Comparison of ENCODE assay signal across 10 cellular contexts in the genomic region with DNA sequence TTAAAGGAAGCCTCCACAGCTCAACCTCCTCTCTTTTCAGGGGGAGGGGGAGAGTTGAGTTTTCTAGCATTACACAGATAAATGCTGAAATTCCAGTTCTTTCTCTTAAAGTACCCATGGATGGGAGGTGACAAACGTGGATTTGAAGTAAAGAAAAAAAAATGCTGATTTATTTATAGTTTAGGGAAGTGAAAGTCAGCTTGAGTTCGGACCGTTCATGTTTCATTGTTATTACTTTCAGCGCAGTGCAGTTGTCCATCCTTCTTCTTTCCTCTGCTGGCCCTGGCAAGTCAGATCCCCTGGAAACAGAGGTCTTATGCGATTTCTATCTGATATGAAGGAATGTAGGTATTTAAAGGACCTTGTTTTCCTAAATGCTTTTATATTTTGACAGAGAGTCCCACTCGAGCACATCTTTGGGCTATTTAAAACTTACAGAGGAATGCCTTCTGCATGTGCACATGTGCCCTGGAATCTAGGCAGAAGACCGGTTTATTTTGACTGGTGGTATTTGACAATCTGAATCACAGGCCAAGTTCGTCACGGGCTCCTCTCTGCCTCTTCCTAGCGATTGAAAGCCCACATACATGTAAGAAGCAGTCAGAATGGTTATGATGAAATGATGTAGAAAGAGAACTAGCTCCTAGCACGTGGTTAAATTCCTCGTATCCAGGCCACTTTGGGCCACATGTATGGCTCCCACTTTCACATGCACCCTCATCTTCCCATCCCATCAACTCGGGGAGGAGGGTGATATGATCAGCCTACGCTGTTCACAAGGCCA.
DNase-seq lines count a peak whose midpoint lies in the region; ATAC-seq, FAIRE-seq and TF ChIP-seq lines count a peak whose summit lies in the region.
"Had no signal": no experiment of that assay in that cellular context is flagged by ENCODE, and none has a peak within 500 bp of the region (broad histone marks: within the 10 kb centered on the region; RNA-seq: fewer than 3 reads in every experiment).

No MANE protein-coding gene starts in this region.

- DNase-seq in GM12878 (ENCODE audit: low read depth, low spot score), result no peak
- DNase-seq in ureter (ENCODE audit: low spot score), result no peak
- no peak for DNase-seq in foreskin keratinocyte
- DNase-seq in SK-N-DZ (ENCODE audit: low spot score), result no peak
- no peak for DNase-seq in H9
- DNase-seq: body of pancreas, NCI-H524 treated with DMSO at 0.1 percent for 48 hours had no signal

- CTCF ChIA-PET in GM12878 (lab: Yijun Ruan, JAX), result no interaction called here

- RAD21 ChIA-PET in GM12878 (lab: Charles Lee; ENCODE audit: unreplicated experiment), result interaction anchor here (0.6 to 1.2 kb wide), 3 partner anchors 88 to 393 kb away, joined by 3 read pairs; no protein-coding TSS in a partner anchor

- 0 out of 2 replicates have a peak overlapping the region, but pooled peaks have one; percentile 18 for H3K4me2 ChIP-seq in GM12878 (ENCODE audit: control insufficient read depth, insufficient read depth)
- H3K4me2 ChIP-seq in H9 (ENCODE audit: insufficient read depth, insufficient read length, low read length), result no peak overlapping the region

- H3K79me1 ChIP-seq in H9 (ENCODE audit: insufficient read depth, low read depth, low read length, poor library complexity, severe bottlenecking), result no peaks in the 10 kb centered on the region

- POLR2A ChIA-PET in GM12878 (lab: Charles Lee), result no interaction called here

- no peak overlapping the region for H3K18ac ChIP-seq in H9 (ENCODE audit: insufficient read length, low read depth, low read length)

- H3T11ph ChIP-seq in H9 (ENCODE audit: low read length), result no peak overlapping the region

- H3K56ac ChIP-seq in H9 (ENCODE audit: insufficient read length, low read depth, low read length), result no peak overlapping the region

- no peak overlapping the region for H3K23ac ChIP-seq in H9 (ENCODE audit: insufficient read length, low read depth, low read length)

- H3K27ac Mint-ChIP-seq in H9, result no peak overlapping the region

- H2BK12ac ChIP-seq in H9 (ENCODE audit: insufficient read length, low read depth, low read length), result no peak overlapping the region

- no peak overlapping the region for H2BK5ac ChIP-seq in H9 (ENCODE audit: insufficient read length, low read length)

- H3K27ac ChIP-seq in GM12878 (ENCODE audit: control insufficient read depth, insufficient read depth) (no peak overlapping the region), foreskin keratinocyte (no peak overlapping the region), H9 (ENCODE audit: insufficient read length, low read depth, low read length) (no peak overlapping the region)
- H3K27ac ChIP-seq: body of pancreas had no signal

- H2BK20ac ChIP-seq in H9 (ENCODE audit: low read depth, low read length, poor library complexity, severe bottlenecking), result no peak overlapping the region

- FAIRE-seq in GM12878 (lab: Jason Lieb, UNC), result no peak

- H3K4me3 Mint-ChIP-seq in H9, result no peak overlapping the region

- H3K23me2 ChIP-seq in H9 (ENCODE audit: insufficient read length, low read depth, low read length, poor library complexity, severe bottlenecking), result no peaks in the 10 kb centered on the region

- H3K4ac ChIP-seq in H9 (ENCODE audit: low read depth, low read length), result no peak overlapping the region

- TF ChIP-seq CTCF in GM12878 (IDR thresholded peaks at IDR 0.05 in 2 of 3, conservative IDR thresholded peaks at IDR 0.05 in 1 of 3; ENCODE audit: control insufficient read depth in 2 of 3, extremely low read depth in 1 of 3, insufficient read depth in 1 of 3, low read depth in 3 of 3, low read length in 3 of 3) (no peak), foreskin keratinocyte (conservative IDR thresholded peaks at IDR 0.05) (no peak), H9 (conservative IDR thresholded peaks at IDR 0.05) (no peak)

- peak in 1 of 2 experiments; percentile 58; a peak in 2 of 4 replicates for TF ChIP-seq EP300 in GM12878 (IDR thresholded peaks at IDR 0.05; ENCODE audit: borderline replicate concordance in 1 of 2, control insufficient read depth in 1 of 2, low read depth in 2 of 2, low read length in 2 of 2)

- no peak overlapping the region for H4K91ac ChIP-seq in H9 (ENCODE audit: insufficient read length, low read depth, low read length)

- no peak overlapping the region for H4K8ac ChIP-seq in H9 (replicated peaks; ENCODE audit: insufficient read length, low read depth, low read length)

- H3K14ac ChIP-seq in H9 (ENCODE audit: insufficient read depth, low read length), result no peak overlapping the region

- no peaks in the 10 kb centered on the region for H3K36me3 ChIP-seq in GM12878 (ENCODE audit: control insufficient read depth in 2 of 2, insufficient read depth in 2 of 2, low read length in 1 of 2)

- H2AK5ac ChIP-seq in H9 (ENCODE audit: insufficient read length, low read length), result no peak overlapping the region

- no peak overlapping the region for H4K5ac ChIP-seq in H9 (ENCODE audit: insufficient read length, low read depth, low read length)

- H3K79me2 ChIP-seq in GM12878 (ENCODE audit: control insufficient read depth, insufficient read depth, low read length) (no peaks in the 10 kb centered on the region), H9 (ENCODE audit: insufficient read depth, low read length) (no peaks in the 10 kb centered on the region)

- H4K20me1 ChIP-seq in GM12878 (ENCODE audit: control insufficient read depth, insufficient read depth) (no peaks in the 10 kb centered on the region), H9 (ENCODE audit: control insufficient read depth, insufficient read depth, insufficient read length) (no peaks in the 10 kb centered on the region)

- peaks cover 25% of the 10 kb centered on the region for H3K27me3 Mint-ChIP-seq in H9 (ENCODE audit: low read depth)

- no peak overlapping the region for H2BK120ac ChIP-seq in H9 (ENCODE audit: low read depth, low read length, poor library complexity, severe bottlenecking)

- ATAC-seq in GM18502 (IDR thresholded peaks at IDR 0.05; ENCODE audit: poor library complexity, unreplicated experiment) (peak; percentile 80), GM21528 (IDR thresholded peaks at IDR 0.05; ENCODE audit: low FRiP score, unreplicated experiment) (peak; percentile 80), HG03354 (IDR thresholded peaks at IDR 0.05; ENCODE audit: poor library complexity, severe bottlenecking, unreplicated experiment) (peak; percentile 87), GM12878 (peak; percentile 90), foreskin keratinocyte (no peak)
- ATAC-seq: body of pancreas had no signal

- H3K4me1 ChIP-seq in GM12878 (ENCODE audit: control insufficient read depth, insufficient read depth, low read length) (peaks cover 11% of the 10 kb centered on the region), foreskin keratinocyte (no peaks in the 10 kb centered on the region), H9 (ENCODE audit: insufficient read depth, low read length) (peaks cover 3% of the 10 kb centered on the region)
- H3K4me1 ChIP-seq: body of pancreas had no signal

- H3K27me3 ChIP-seq in GM12878 (replicated peaks in 1 of 2; ENCODE audit: control insufficient read depth in 2 of 2, insufficient read depth in 2 of 2, low read length in 1 of 2), result no peaks in the 10 kb centered on the region
- H3K27me3 ChIP-seq in foreskin keratinocyte, result no peaks in the 10 kb centered on the region
- H3K27me3 ChIP-seq in H9 (ENCODE audit: insufficient read depth, low read length), result no peaks in the 10 kb centered on the region
- H3K27me3 ChIP-seq: body of pancreas had no signal

- no peak overlapping the region for H2BK15ac ChIP-seq in H9 (ENCODE audit: low read depth, low read length)

- H3K9me3 Mint-ChIP-seq in H9, result no peaks in the 10 kb centered on the region; a peak in 1 of 5 replicates

- in situ Hi-C loops in GM12878 (cut with MboI), result no loop called here

- no TSS peak for BruUV-seq in GM12878 (replicated peaks; lab: Mats Ljungman, UMichigan)

- TF ChIP-seq RAD21 in GM12878 (IDR thresholded peaks at IDR 0.05; ENCODE audit: insufficient read depth, low read depth, low read length), result no peak

- H3K9ac ChIP-seq in GM12878 (ENCODE audit: control insufficient read depth, insufficient read depth, low read length) (no peak overlapping the region), H9 (ENCODE audit: extremely low read depth, insufficient read length, low read length) (no peak overlapping the region)

- TF ChIP-seq POLR2A in GM12878 (IDR thresholded peaks at IDR 0.05; ENCODE audit: low read depth, low read length), result no peak

- SMC1A ChIA-PET in GM12878 (lab: Charles Lee; ENCODE audit: uncharacterized antibody, unreplicated experiment), result interaction anchor here (0.8 to 2.5 kb wide), 4 partner anchors 43 to 120 kb away, joined by 3 to 6 read pairs (median 4); no protein-coding TSS in a partner anchor

- H2AFZ ChIP-seq in GM12878 (ENCODE audit: control insufficient read depth, low read depth, low read length) (no peak overlapping the region), H9 (ENCODE audit: low read length) (no peak overlapping the region)

- intact Hi-C loops in GM12878 (cut with micrococcal nuclease; ENCODE audit: unreplicated experiment), result no loop called here

- H3K9me3 ChIP-seq in GM12878 (replicated peaks; ENCODE audit: control insufficient read depth, insufficient read depth, low read length), result no peaks in the 10 kb centered on the region; the same call in 2 of the 3 replicates
- H3K9me3 ChIP-seq in H9 (ENCODE audit: control insufficient read depth, low read depth, low read length), result no peaks in the 10 kb centered on the region
- H3K9me3 ChIP-seq: body of pancreas had no signal

- 17% methylated on average over 14 of the region's 14 CpGs for WGBS in GM12878 (ENCODE audit: insufficient coverage, insufficient replicate concordance, low lambda C conversion rate, missing lambda C conversion rate)
- WGBS in H9 (ENCODE audit: extremely low coverage, insufficient read length, low lambda C conversion rate), result no CpG with 5 or more reads among the region's 14 CpGs

- H3K36me3 Mint-ChIP-seq in H9 (ENCODE audit: insufficient read depth in 1 of 3, low read depth in 3 of 3), result no peaks in the 10 kb centered on the region

- H3K4me3 ChIP-seq in GM12878, result no peak overlapping the region
- H3K4me3 ChIP-seq: body of pancreas had no signal

- H3K4me1 Mint-ChIP-seq in H9, result peaks cover 18 to 54% of the 10 kb centered on the region in 2 experiments

TF ChIP-seq in GM12878, 131 proteins besides CTCF, POLR2A, EP300 and RAD21 (continues in another document):
- TF ChIP-seq SPI1 (IDR thresholded peaks at IDR 0.05; ENCODE audit: borderline replicate concordance, insufficient read depth, low read depth, low read length) (peak; percentile 98), PML (IDR thresholded peaks at IDR 0.05; ENCODE audit: low read length) (no peak), NFIC (IDR thresholded peaks at IDR 0.05; ENCODE audit: low read depth, low read length) (peak; percentile 54), SP1 (IDR thresholded peaks at IDR 0.05; ENCODE audit: low read depth, low read length) (no peak), SRF (IDR thresholded peaks at IDR 0.05; ENCODE audit: low read depth in 2 of 2, low read length in 2 of 2) (no peak), EED (IDR thresholded peaks at IDR 0.05; ENCODE audit: low read depth) (peak; percentile 19; the same call in 1 of the 2 replicates), RCOR1 (conservative IDR thresholded peaks at IDR 0.05; ENCODE audit: low read depth, low read length) (no peak)
